Comparison of ENCODE assay signal across 9 cellular contexts in the genomic region with DNA sequence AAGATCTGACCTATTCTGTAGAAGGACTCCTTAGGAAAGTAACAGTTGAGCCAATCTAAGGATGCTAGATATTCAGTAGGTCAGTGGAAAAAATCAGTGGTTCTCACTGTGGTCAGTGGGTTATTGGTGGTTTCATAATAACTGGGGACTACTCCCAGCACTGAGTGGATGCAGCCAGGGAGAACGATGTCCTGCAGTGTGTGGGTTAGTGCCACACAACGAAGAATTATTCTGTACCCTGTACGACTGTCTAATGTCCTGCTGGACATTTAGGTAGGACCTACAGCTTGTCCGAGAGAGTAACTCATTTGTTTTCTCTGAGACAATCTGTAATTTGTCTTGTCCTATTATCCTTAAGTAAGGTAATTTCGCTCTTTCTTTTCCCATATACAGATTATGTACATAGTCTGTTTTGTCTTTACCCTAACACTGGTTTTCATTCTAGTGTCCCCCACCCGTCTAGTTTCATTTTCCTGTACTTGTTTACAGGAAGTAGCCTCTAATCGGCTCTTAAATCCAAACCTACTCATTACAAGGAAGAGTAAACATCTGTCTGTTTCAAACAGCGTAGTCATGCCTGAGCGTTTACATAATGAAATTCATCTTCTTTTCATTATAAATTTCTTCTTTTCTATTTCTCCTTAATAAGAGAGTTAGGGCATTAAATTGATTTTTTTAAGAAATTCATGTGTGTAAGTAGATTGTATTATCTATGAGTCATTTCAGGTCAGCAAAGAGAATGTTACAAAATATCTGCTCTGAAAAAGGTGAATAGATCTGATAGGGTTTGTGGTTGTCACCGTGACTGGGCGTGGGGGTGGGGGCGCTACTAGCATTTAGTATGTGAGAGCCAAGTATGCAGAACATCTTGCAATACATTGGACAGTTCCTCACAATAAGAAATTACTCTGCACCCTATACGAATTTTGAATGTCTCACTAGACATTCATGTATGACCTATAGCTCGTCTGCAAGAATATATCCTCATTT. TPM values are rescaled to one million over a fixed set of nuclear protein-coding genes. Genes with fewer than 3 reads are reported as not detected.
A peak's percentile ranks its signal among the peaks of the same experiment; 100 is the strongest.
DNase-seq lines count a peak whose midpoint lies in the region; TF ChIP-seq lines count a peak whose summit lies in the region.
"Had no signal": no experiment of that assay in that cellular context is flagged by ENCODE, and none has a peak within 500 bp of the region (broad histone marks: within the 10 kb centered on the region; RNA-seq: fewer than 3 reads in every experiment).

No MANE protein-coding gene starts in this region.

- H3K4me3 ChIP-seq in GM12865 (ENCODE audit: low read depth, low read length) (no peak overlapping the region), spleen (no peak overlapping the region)
- H3K4me3 ChIP-seq: thoracic aorta had no signal

- peaks cover 17 to 47% (median 29%) of the 10 kb centered on the region in 6 donors for H3K4me1 ChIP-seq in spleen

- TF ChIP-seq POLR2A in spleen (IDR thresholded peaks at IDR 0.05) = no peak

- H3K36me3 ChIP-seq in spleen = peaks cover 4 to 61% (median 30%) of the 10 kb centered on the region in 6 donors

- DNase-seq in GM12865 (ENCODE audit: low read depth) (peak; percentile 50), NCI-H460 (ENCODE audit: extremely low read depth, low read depth) (peak; percentile 36), activated T-helper 1 cell treated with Interleukin-2 at 50 U/mL for 16 hours (ENCODE audit: low read depth) (peak; percentile 59), spleen (no peak), substantia nigra (lab: John Stamatoyannopoulos, UW) (no peak), middle frontal gyrus (ENCODE audit: extremely low spot score, low spot score) (no peak), COLO829 (ENCODE audit: low spot score) (no peak), A172 (ENCODE audit: low spot score) (no peak)

- H3K27ac ChIP-seq in spleen (peak overlapping the region; percentile 25 to 81 (median 52)), substantia nigra (ENCODE audit: low read depth, low read length, poor library complexity, severe bottlenecking) (no peak overlapping the region)
- H3K27ac ChIP-seq: thoracic aorta had no signal

- TF ChIP-seq CTCF in GM12865 (IDR thresholded peaks at IDR 0.05; ENCODE audit: insufficient read depth, low read depth, low read length, missing control alignments) (no peak), spleen (IDR thresholded peaks at IDR 0.05 in 8 of 11, conservative IDR thresholded peaks at IDR 0.05 in 3 of 11) (no peak)

- no peaks in the 10 kb centered on the region for H3K9me3 ChIP-seq in spleen
- H3K9me3 ChIP-seq: thoracic aorta had no signal

- intact Hi-C loops in spleen (cut with DNase I; ENCODE audit: low total_unique reads) = no loop called here

- no peaks in the 10 kb centered on the region for H3K27me3 ChIP-seq in spleen (replicated peaks in 1 of 7)

- WGBS in spleen, 5 donors = 42 to 44% (median 43%) methylated on average over 14 of the region's 14 CpGs

RNA-seq across cellular contexts. Expression of gene ZC3HAV1L, which starts 8.3 kb away (rescaled TPM):
- total RNA-seq in NCI-H460 (2014; rRNA removed; shearing (Covaris generic)) = 11.4 and 12.4 TPM in 2 replicates
- polyA plus RNA-seq in NCI-H460 (2014; cell fraction: nucleus; rRNA removed) = 12.0 and 18.9 TPM in 2 replicates
- total RNA-seq in spleen = 10 to 100 TPM; 11.1 to 27.7 (median 12.9) TPM
- under 1 TPM; 0.08 to 0.93 (median 0.15) TPM for polyA plus RNA-seq in spleen
- total RNA-seq in A172 (2014; rRNA removed; shearing (Covaris generic)) = not detected in 2 replicates

Comparison
In these comparisons a context has a peak if more than half of its experiments do, and no peak if none do; other contexts are left out.
1. DNase-seq: peak in GM12865 (single experiment), NCI-H460 (single experiment) and activated T-helper 1 cell treated with Interleukin-2 at 50 U/mL for 16 hours (single experiment); none in spleen (single experiment), substantia nigra (0 of 49), middle frontal gyrus (single experiment), COLO829 (single experiment) and A172 (single experiment).
2. RNA of gene ZC3HAV1L, which starts 8.3 kb away (total RNA-seq): 11.1 to 27.7 TPM in spleen and 11.4 to 12.4 TPM in NCI-H460; not detected in A172; every median in the first group is over 10 times any median in the second.